ENCODE assay signal across 8 cellular contexts in the genomic region with DNA sequence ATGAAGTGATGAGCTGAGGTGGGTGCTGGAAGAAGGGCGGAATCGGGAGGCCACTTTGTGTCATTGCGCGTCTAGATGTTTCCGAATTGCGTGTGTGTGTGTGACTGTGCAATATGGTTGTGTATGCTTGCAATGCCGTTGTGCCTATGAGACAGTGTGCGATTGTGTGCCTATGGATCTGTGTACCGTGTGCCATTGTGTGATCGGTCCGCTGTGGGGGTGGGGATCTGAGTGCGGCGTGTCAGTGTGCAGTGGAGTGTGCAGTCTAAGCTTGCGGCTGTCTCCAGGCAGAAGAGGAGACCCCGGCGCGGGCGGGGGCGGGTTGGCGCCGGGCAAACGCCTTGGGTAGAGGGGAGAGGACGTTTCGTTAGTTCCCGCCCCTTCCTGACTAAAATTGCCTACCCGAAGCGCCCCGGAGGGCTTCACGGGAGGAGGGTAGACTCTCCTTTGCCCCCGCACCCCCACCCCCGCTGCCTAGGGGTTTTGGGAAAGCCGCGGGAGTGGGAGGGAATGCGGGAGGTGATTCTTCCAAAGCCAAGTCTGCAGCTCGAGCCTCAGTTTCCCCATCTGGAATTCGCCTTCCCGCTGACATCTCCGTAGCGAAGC. TPM values are rescaled to one million over a fixed set of nuclear protein-coding genes. Genes with fewer than 3 reads are reported as not detected.
DNase-seq lines count a peak whose midpoint lies in the region; ATAC-seq and TF ChIP-seq lines count a peak whose summit lies in the region.

No MANE protein-coding gene starts in this region.

- peaks cover 66% of the 10 kb centered on the region for H3K36me3 Mint-ChIP-seq in Calu3 (ENCODE audit: insufficient read depth, unreplicated experiment)
- peaks cover 17% of the 10 kb centered on the region for H3K36me3 Mint-ChIP-seq in activated naive CD8-positive, alpha-beta T cell treated with anti-CD3 and anti-CD28 coated beads, Interleukin-2, amount 10 ng/mL, durations not matched to agents 7 days and 5 days

- H3K27me3 Mint-ChIP-seq in Calu3 (ENCODE audit: unreplicated experiment), result no peaks in the 10 kb centered on the region
- H3K27me3 Mint-ChIP-seq in activated naive CD8-positive, alpha-beta T cell treated with anti-CD3 and anti-CD28 coated beads, Interleukin-2, amount 10 ng/mL, durations not matched to agents 7 days and 5 days, result no peaks in the 10 kb centered on the region

- H4K8ac ChIP-seq in trophoblast cell (ENCODE audit: low read depth, low read length), result peak overlapping the region; percentile 77

- H3K36me3 ChIP-seq in cardiac muscle cell, result no peaks in the 10 kb centered on the region
- H3K36me3 ChIP-seq in trophoblast cell (ENCODE audit: control insufficient read depth in 1 of 2, insufficient read depth in 2 of 2, low read length in 2 of 2), result peaks cover 24 to 31% of the 10 kb centered on the region in 2 experiments

- H3K79me2 ChIP-seq in trophoblast cell (ENCODE audit: control insufficient read depth, insufficient read depth, low read length, poor library complexity), result peaks cover 23% of the 10 kb centered on the region

- ATAC-seq in activated naive CD8-positive, alpha-beta T cell treated with anti-CD3 and anti-CD28 coated beads, Interleukin-2, amount 10 ng/mL, durations not matched to agents 7 days and 5 days (ENCODE audit: low read depth), result peak; percentile 18
- no peak for ATAC-seq in GM21576 (IDR thresholded peaks at IDR 0.05; ENCODE audit: unreplicated experiment)

- H2AFZ ChIP-seq in trophoblast cell (ENCODE audit: insufficient read depth, low read length, poor library complexity), result peak overlapping the region; percentile 74

- no TSS peak for BruUV-seq in Calu3 (replicated peaks; lab: Mats Ljungman, UMichigan)

- H3K79me1 ChIP-seq in trophoblast cell (ENCODE audit: low read length), result peaks cover 79% of the 10 kb centered on the region

- H3K27me3 ChIP-seq in cardiac muscle cell (no peaks in the 10 kb centered on the region), trophoblast cell (ENCODE audit: insufficient read depth, low read length) (no peaks in the 10 kb centered on the region)

- H3K27ac ChIP-seq in cardiac muscle cell, result peak overlapping the region; percentile 76
- H3K27ac ChIP-seq in trophoblast cell (ENCODE audit: low read depth, low read length), result peak overlapping the region; percentile 99

- H3K4me1 Mint-ChIP-seq in Calu3 (ENCODE audit: low read depth, unreplicated experiment), result no peaks in the 10 kb centered on the region
- H3K4me1 Mint-ChIP-seq in activated naive CD8-positive, alpha-beta T cell treated with anti-CD3 and anti-CD28 coated beads, Interleukin-2, amount 10 ng/mL, durations not matched to agents 7 days and 5 days, result peaks cover 26% of the 10 kb centered on the region

- WGBS in trophoblast cell (ENCODE audit: extremely low coverage, insufficient coverage, insufficient read length), result no CpG with 5 or more reads among the region's 39 CpGs

- peak overlapping the region; percentile 97 for H2AK5ac ChIP-seq in trophoblast cell (ENCODE audit: low read length)

- POLR2A ChIA-PET in activated naive CD8-positive, alpha-beta T cell treated with anti-CD3 and anti-CD28 coated beads, Interleukin-2, amount 10 ng/mL, durations not matched to agents 7 days and 5 days (lab: Charles Lee), result interaction anchor here (1.0 kb wide), 1 partner anchor 193 kb away, joined by 4 read pairs; the partner anchor contains the start of gene TAF7

- peak overlapping the region; percentile 18 for H3K27ac Mint-ChIP-seq in Calu3 (ENCODE audit: unreplicated experiment)
- H3K27ac Mint-ChIP-seq in activated naive CD8-positive, alpha-beta T cell treated with anti-CD3 and anti-CD28 coated beads, Interleukin-2, amount 10 ng/mL, durations not matched to agents 7 days and 5 days, result peak overlapping the region; percentile 69

- no peak overlapping the region for H3K23ac ChIP-seq in trophoblast cell (ENCODE audit: low read length)

- peak overlapping the region; percentile 99 for H2BK120ac ChIP-seq in trophoblast cell (ENCODE audit: insufficient read depth, low read length, poor library complexity)

- CTCF ChIA-PET in Calu3 (lab: Charles Lee), result interaction anchor here (0.6 to 2.0 kb wide), 2 partner anchors 8 to 30 kb away, joined by 3 to 7 read pairs; no protein-coding TSS in a partner anchor

- H3K4ac ChIP-seq in trophoblast cell (ENCODE audit: low read depth, low read length), result peak overlapping the region; percentile 93

- peak overlapping the region; percentile 88 for H3K18ac ChIP-seq in trophoblast cell (ENCODE audit: low read length)

- H3K9me3 ChIP-seq in cardiac muscle cell (ENCODE audit: low read depth), result no peaks in the 10 kb centered on the region
- no peaks in the 10 kb centered on the region for H3K9me3 ChIP-seq in trophoblast cell (ENCODE audit: insufficient read depth, low read depth, low read length)

- H3K4me2 ChIP-seq in trophoblast cell (ENCODE audit: low read length), result peak overlapping the region; percentile 65

- TF ChIP-seq CTCF in Calu3 (IDR thresholded peaks at IDR 0.05; ENCODE audit: unreplicated experiment) (no peak), cardiac muscle cell (IDR thresholded peaks at IDR 0.05; ENCODE audit: low read depth, low read length) (no peak)

- H3K9me3 Mint-ChIP-seq in Calu3 (ENCODE audit: low read depth, unreplicated experiment), result no peaks in the 10 kb centered on the region
- H3K9me3 Mint-ChIP-seq in activated naive CD8-positive, alpha-beta T cell treated with anti-CD3 and anti-CD28 coated beads, Interleukin-2, amount 10 ng/mL, durations not matched to agents 7 days and 5 days, result no peaks in the 10 kb centered on the region

- peak overlapping the region; percentile 47 for H3K4me3 ChIP-seq in cardiac muscle cell
- peak overlapping the region; percentile 67 for H3K4me3 ChIP-seq in trophoblast cell (ENCODE audit: low read depth, low read length)

- H2BK12ac ChIP-seq in trophoblast cell (ENCODE audit: low read length), result peak overlapping the region; percentile 63

- H4K12ac ChIP-seq in trophoblast cell (ENCODE audit: low read depth, low read length), result peak overlapping the region; percentile 82

- no peak for DNase-seq in Calu3
- peak; percentile 56 for DNase-seq in NCI-H526 treated with DMSO at 0.1 percent for 48 hours (lab: John Stamatoyannopoulos, UW)
- DNase-seq in activated naive CD8-positive, alpha-beta T cell treated with anti-CD3 and anti-CD28 coated beads, Interleukin-2, amount 10 ng/mL, durations not matched to agents 7 days and 5 days, result peak; percentile 43
- peak; percentile 54 to 62 for DNase-seq in cardiac muscle cell (ENCODE audit: low read depth in 1 of 2, low spot score in 1 of 2)
- peak in 1 of 2 donors; percentile 37 for DNase-seq in trophoblast cell
- DNase-seq in NCI-H128 (lab: John Stamatoyannopoulos, UW; ENCODE audit: unreplicated experiment), result no peak
- DNase-seq in SIG-M5 treated with dmso at 0.1 percent for 504 hours (lab: John Stamatoyannopoulos, UW; ENCODE audit: unreplicated experiment), result no peak

- peak overlapping the region; percentile 99 for H4K91ac ChIP-seq in trophoblast cell (ENCODE audit: low read depth, low read length)

- no peak overlapping the region for H3K4me3 Mint-ChIP-seq in Calu3 (ENCODE audit: low read depth, unreplicated experiment)
- H3K4me3 Mint-ChIP-seq in activated naive CD8-positive, alpha-beta T cell treated with anti-CD3 and anti-CD28 coated beads, Interleukin-2, amount 10 ng/mL, durations not matched to agents 7 days and 5 days, result peak overlapping the region; percentile 80

- peak overlapping the region; percentile 99 for H2BK5ac ChIP-seq in trophoblast cell (ENCODE audit: low read depth, low read length, poor library complexity)

- intact Hi-C loops in Calu3 (cut with micrococcal nuclease; ENCODE audit: unreplicated experiment), result no loop called here

- no peak overlapping the region for H3K9ac ChIP-seq in trophoblast cell (ENCODE audit: low read length)

- H3K14ac ChIP-seq in trophoblast cell (ENCODE audit: low read length), result peak overlapping the region; percentile 96

- H3K4me1 ChIP-seq in cardiac muscle cell (ENCODE audit: low read depth) (peaks cover 15% of the 10 kb centered on the region), trophoblast cell (ENCODE audit: control insufficient read depth in 1 of 2, insufficient read depth in 2 of 2, low read length in 2 of 2) (peaks cover 66 to 71% of the 10 kb centered on the region in 2 experiments)

RNA-seq across cellular contexts. Expression of gene PCDHGC5, which starts 24.2 kb away (rescaled TPM):
- total RNA-seq in Calu3 (2022), result 1.5 and 2.1 TPM in 2 replicates
- total RNA-seq in activated naive CD8-positive, alpha-beta T cell treated with anti-CD3 and anti-CD28 coated beads, Interleukin-2, amount 10 ng/mL, durations not matched to agents 7 days and 5 days, result not detected
- 0.74 and 2.2 TPM in 2 replicates for total RNA-seq in cardiac muscle cell
- not detected in 2 replicates for polyA plus RNA-seq in cardiac muscle cell
- 0.85 and 0.88 TPM in 2 replicates for polyA plus RNA-seq in trophoblast cell (2013)

RNA-seq across cellular contexts. Expression of gene PCDHGC4, which starts 28.3 kb away (rescaled TPM):
- total RNA-seq in Calu3 (2022) (1.2 and 2.2 TPM in 2 replicates), cardiac muscle cell (1.1 and 7.9 TPM in 2 replicates)
- total RNA-seq in activated naive CD8-positive, alpha-beta T cell treated with anti-CD3 and anti-CD28 coated beads, Interleukin-2, amount 10 ng/mL, durations not matched to agents 7 days and 5 days, result not detected
- polyA plus RNA-seq in cardiac muscle cell, result 0.84 and 2.9 TPM in 2 replicates
- polyA plus RNA-seq in trophoblast cell (2013), result 2.5 and 3.3 TPM in 2 replicates

RNA-seq across cellular contexts. Expression of gene PCDHGC3, which starts 37.4 kb away (rescaled TPM):
- total RNA-seq in Calu3 (2022) (49.4 and 73.0 TPM in 2 replicates), cardiac muscle cell (23.6 and 29.9 TPM in 2 replicates)
- total RNA-seq in activated naive CD8-positive, alpha-beta T cell treated with anti-CD3 and anti-CD28 coated beads, Interleukin-2, amount 10 ng/mL, durations not matched to agents 7 days and 5 days, result not detected
- polyA plus RNA-seq in cardiac muscle cell, result 23.0 and 29.8 TPM in 2 replicates
- 129 and 131 TPM in 2 replicates for polyA plus RNA-seq in trophoblast cell (2013)

Comparison
In these comparisons a context has a peak if more than half of its experiments do, and no peak if none do; other contexts are left out.
1. DNase-seq: peak in NCI-H526 treated with DMSO at 0.1 percent for 48 hours (single experiment), activated naive CD8-positive, alpha-beta T cell treated with anti-CD3 and anti-CD28 coated beads, Interleukin-2, amount 10 ng/mL, durations not matched to agents 7 days and 5 days (single experiment) and cardiac muscle cell (2 of 2); none in Calu3 (single experiment), NCI-H128 (single experiment) and SIG-M5 treated with dmso at 0.1 percent for 504 hours (single experiment).
2. RNA of gene PCDHGC3, which starts 37.4 kb away (total RNA-seq): 49.4 to 73.0 TPM in Calu3 and 23.6 to 29.9 TPM in cardiac muscle cell; not detected in activated naive CD8-positive, alpha-beta T cell treated with anti-CD3 and anti-CD28 coated beads, Interleukin-2, amount 10 ng/mL, durations not matched to agents 7 days and 5 days; every median in the first group is over 10 times any median in the second.